8 cellular contexts compared by ENCODE assay signal in the genomic region with DNA sequence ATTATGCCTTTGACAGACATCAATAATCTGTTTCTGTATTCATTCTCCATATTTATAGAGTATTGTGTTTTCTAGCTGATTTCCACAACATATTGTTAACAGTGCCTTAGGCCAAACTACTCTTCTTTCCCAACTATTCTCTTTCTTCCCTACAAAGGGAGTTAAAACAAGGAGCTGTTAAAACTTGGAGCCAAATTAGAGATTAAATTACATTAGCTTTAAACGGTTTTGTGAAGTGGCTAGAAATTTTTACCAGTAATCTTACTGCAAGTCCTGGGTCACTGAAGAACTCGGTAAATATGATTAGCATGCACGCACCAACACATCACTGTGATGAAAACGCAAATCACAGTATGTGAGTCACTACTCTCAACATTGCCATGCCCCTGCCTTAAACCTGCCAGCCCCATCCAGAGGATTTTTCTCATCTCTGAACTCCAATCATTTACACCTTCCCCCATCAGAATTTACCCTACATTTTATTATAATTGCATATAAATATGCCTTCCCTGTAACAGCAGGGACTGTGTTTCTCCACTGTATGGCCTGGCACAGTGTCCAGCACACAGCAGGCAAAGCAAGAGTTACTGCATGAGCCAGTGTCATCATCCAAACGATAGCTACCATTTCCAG. TPM values are rescaled to one million over a fixed set of nuclear protein-coding genes. Genes with fewer than 3 reads are reported as not detected.
DNase-seq lines count a peak whose midpoint lies in the region; ATAC-seq and TF ChIP-seq lines count a peak whose summit lies in the region.

No MANE protein-coding gene starts in this region.

- peaks cover 42% of the 10 kb centered on the region for H3K36me3 Mint-ChIP-seq in activated T-helper 1 cell treated with anti-CD3 and anti-CD28 coated beads, Interleukin-12 subunit alpha, Interleukin-12 subunit beta, Interleukin-2, Interleukin-4 antibody, amounts not matched to agents 30 ng/mL and 10 ng/mL and 1 ng/mL, durations not matched to agents 14 hours and 24 hours and 36 hours (ENCODE audit: low read depth)

- DNase-seq in Ammon's horn (ENCODE audit: low spot score) (peak; percentile 25), HL-60 (ENCODE audit: low read depth in 1 of 2, low spot score in 1 of 2) (no peak), right atrium auricular region (ENCODE audit: low spot score) (no peak), superior temporal gyrus (ENCODE audit: extremely low spot score) (no peak), NCI-H2171 treated with DMSO at 0.1 percent for 48 hours (lab: John Stamatoyannopoulos, UW) (no peak)
- no peak for DNase-seq in activated T-helper 1 cell treated with anti-CD3 and anti-CD28 coated beads, Interleukin-12 subunit alpha, Interleukin-12 subunit beta, Interleukin-2, Interleukin-4 antibody, amounts not matched to agents 30 ng/mL and 10 ng/mL and 1 ng/mL, durations not matched to agents 14 hours and 24 hours and 36 hours (ENCODE audit: low spot score)

- no peaks in the 10 kb centered on the region for H3K27me3 ChIP-seq in HL-60 (ENCODE audit: insufficient read depth, poor library complexity, severe bottlenecking)
- no peaks in the 10 kb centered on the region for H3K27me3 ChIP-seq in right atrium auricular region
- H3K27me3 ChIP-seq in skeletal muscle tissue (ENCODE audit: control insufficient read depth in 3 of 3, insufficient read depth in 3 of 3, low read length in 3 of 3), result no peaks in the 10 kb centered on the region

- peak overlapping the region; percentile 50 for H3K4me3 ChIP-seq in HL-60 (replicated peaks; ENCODE audit: insufficient read depth, low read length)
- peak overlapping the region; percentile 82 to 91 for H3K4me3 ChIP-seq in right atrium auricular region
- peak overlapping the region; percentile 88 to 96 (median 90) for H3K4me3 ChIP-seq in skeletal muscle tissue (ENCODE audit: low read length in 3 of 3)

- no peaks in the 10 kb centered on the region for H3K9me3 ChIP-seq in right atrium auricular region
- H3K9me3 ChIP-seq in skeletal muscle tissue (ENCODE audit: control insufficient read depth in 3 of 3, low read length in 3 of 3), result no peaks in the 10 kb centered on the region

- no peak for TF ChIP-seq CTCF in HL-60 (IDR thresholded peaks at IDR 0.05; ENCODE audit: insufficient read depth, low read length)
- no peak for TF ChIP-seq CTCF in right atrium auricular region (IDR thresholded peaks at IDR 0.05)

- H3K4me3 Mint-ChIP-seq in activated T-helper 1 cell treated with anti-CD3 and anti-CD28 coated beads, Interleukin-12 subunit alpha, Interleukin-12 subunit beta, Interleukin-2, Interleukin-4 antibody, amounts not matched to agents 30 ng/mL and 10 ng/mL and 1 ng/mL, durations not matched to agents 14 hours and 24 hours and 36 hours, result peak overlapping the region; percentile 86

- H3K9ac ChIP-seq in skeletal muscle tissue (ENCODE audit: low read depth in 1 of 3, low read length in 3 of 3), result peak overlapping the region; percentile 85 to 88 (median 87)

- peak overlapping the region; percentile 93 for H3K27ac Mint-ChIP-seq in activated T-helper 1 cell treated with anti-CD3 and anti-CD28 coated beads, Interleukin-12 subunit alpha, Interleukin-12 subunit beta, Interleukin-2, Interleukin-4 antibody, amounts not matched to agents 30 ng/mL and 10 ng/mL and 1 ng/mL, durations not matched to agents 14 hours and 24 hours and 36 hours

- no peaks in the 10 kb centered on the region for H3K27me3 Mint-ChIP-seq in activated T-helper 1 cell treated with anti-CD3 and anti-CD28 coated beads, Interleukin-12 subunit alpha, Interleukin-12 subunit beta, Interleukin-2, Interleukin-4 antibody, amounts not matched to agents 30 ng/mL and 10 ng/mL and 1 ng/mL, durations not matched to agents 14 hours and 24 hours and 36 hours (ENCODE audit: insufficient read depth)

- H3K9me3 Mint-ChIP-seq in activated T-helper 1 cell treated with anti-CD3 and anti-CD28 coated beads, Interleukin-12 subunit alpha, Interleukin-12 subunit beta, Interleukin-2, Interleukin-4 antibody, amounts not matched to agents 30 ng/mL and 10 ng/mL and 1 ng/mL, durations not matched to agents 14 hours and 24 hours and 36 hours, result peaks cover 14% of the 10 kb centered on the region

- intact Hi-C loops in activated T-helper 1 cell treated with anti-CD3 and anti-CD28 coated beads, Interleukin-12 subunit alpha, Interleukin-12 subunit beta, Interleukin-2, Interleukin-4 antibody, amounts not matched to agents 30 ng/mL and 10 ng/mL and 1 ng/mL, durations not matched to agents 14 hours and 24 hours and 36 hours (cut with micrococcal nuclease), result loop anchor here (2.0 to 10.0 kb wide), 7 partner anchors 13 to 1691 kb away; a partner anchor contains a TSS

- H3K27ac ChIP-seq in HL-60 (replicated peaks) (no peak overlapping the region; the same call in 1 of the 2 replicates), right atrium auricular region (peak overlapping the region; percentile 95 to 100), skeletal muscle tissue (ENCODE audit: low read depth, low read length) (no peak overlapping the region)

- peaks cover 61% of the 10 kb centered on the region for H3K4me1 Mint-ChIP-seq in activated T-helper 1 cell treated with anti-CD3 and anti-CD28 coated beads, Interleukin-12 subunit alpha, Interleukin-12 subunit beta, Interleukin-2, Interleukin-4 antibody, amounts not matched to agents 30 ng/mL and 10 ng/mL and 1 ng/mL, durations not matched to agents 14 hours and 24 hours and 36 hours (ENCODE audit: low read depth)

- H3K4me1 ChIP-seq in right atrium auricular region (peaks cover 0 to 52% of the 10 kb centered on the region in 2 donors), skeletal muscle tissue (ENCODE audit: control insufficient read depth in 3 of 3, insufficient read depth in 3 of 3, low read length in 3 of 3) (peaks cover 29 to 43% (median 42%) of the 10 kb centered on the region in 3 donors)

- H3K36me3 ChIP-seq in right atrium auricular region, result peaks cover 11% of the 10 kb centered on the region
- H3K36me3 ChIP-seq in skeletal muscle tissue (ENCODE audit: control insufficient read depth in 3 of 3, insufficient read depth in 3 of 3, low read length in 3 of 3), result peaks cover 0 to 13% (median 0%) of the 10 kb centered on the region in 3 donors

- ATAC-seq in GM21786 (IDR thresholded peaks at IDR 0.05; ENCODE audit: unreplicated experiment), result no peak

RNA-seq across cellular contexts. Expression of a gene that starts 1.5 kb away (rescaled TPM):
- total RNA-seq in activated T-helper 1 cell treated with anti-CD3 and anti-CD28 coated beads, Interleukin-12 subunit alpha, Interleukin-12 subunit beta, Interleukin-2, Interleukin-4 antibody, amounts not matched to agents 30 ng/mL and 10 ng/mL and 1 ng/mL, durations not matched to agents 14 hours and 24 hours and 36 hours, result 119 and 124 TPM in 2 replicates
- total RNA-seq in right atrium auricular region (100 to 1,000 TPM; 512 to 590 TPM), skeletal muscle tissue (304 TPM)

Comparison
In these comparisons a context has a peak if more than half of its experiments do, and no peak if none do; other contexts are left out.
1. H3K27ac ChIP-seq: peak in right atrium auricular region (2 of 2); none in HL-60 (single experiment) and skeletal muscle tissue (single experiment).
2. Peak in every context shown above with its lines, with median percentiles within 50 percentile points of each other: H3K4me3 ChIP-seq.